In the genomic region with DNA sequence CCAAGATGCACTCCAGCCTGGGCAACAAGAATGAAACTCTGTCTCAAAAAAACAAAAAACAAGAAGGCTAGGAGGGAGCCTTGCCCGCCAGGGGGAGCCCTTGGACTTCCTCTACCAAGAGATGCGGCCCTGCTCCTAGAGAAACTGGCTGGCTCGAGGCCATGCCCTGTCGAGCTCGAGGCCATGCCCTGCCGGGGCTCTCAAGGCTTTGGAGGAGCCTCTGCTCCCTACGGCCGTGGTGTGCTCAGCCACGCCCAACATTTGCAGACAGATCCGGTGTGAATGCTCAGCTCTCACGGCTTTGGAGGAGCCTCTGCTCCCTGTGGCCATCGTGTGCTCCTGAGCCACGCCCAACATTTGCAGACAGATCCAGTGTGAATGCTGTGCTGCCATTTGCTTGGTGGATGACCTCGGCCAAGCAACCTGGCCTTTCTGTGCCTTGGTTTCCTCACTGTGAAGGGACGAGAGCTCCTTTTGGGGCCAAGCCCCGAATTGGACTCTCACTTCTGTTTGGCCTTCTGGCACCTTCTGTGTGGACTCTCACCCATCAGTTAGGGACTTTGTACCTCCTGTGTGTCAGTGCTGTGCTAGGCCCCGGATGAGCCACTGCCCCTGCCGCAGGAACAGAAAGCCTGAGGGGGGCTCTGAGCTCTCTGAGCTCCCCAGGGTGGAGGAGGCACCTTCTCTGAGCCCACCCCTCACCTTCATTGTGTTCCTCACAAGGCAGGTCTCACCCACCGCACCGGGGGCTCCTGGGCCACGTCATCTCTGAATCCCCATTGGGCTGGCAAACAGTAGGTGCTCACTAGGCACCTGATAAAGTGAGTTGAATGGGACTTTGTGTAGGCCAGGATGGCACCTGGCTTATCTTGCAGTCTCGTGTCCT, we compare ENCODE assay signal across 8 cellular contexts. TPM values are rescaled to one million over a fixed set of nuclear protein-coding genes. Genes with fewer than 3 reads are reported as not detected.
A peak's percentile ranks its signal among the peaks of the same experiment; 100 is the strongest.
DNase-seq lines count a peak whose midpoint lies in the region; ATAC-seq and TF ChIP-seq lines count a peak whose summit lies in the region.

No MANE protein-coding gene starts in this region.

- H3K9me3 ChIP-seq in duodenal mucosa (ENCODE audit: control insufficient read depth in 1 of 2, low read length in 2 of 2) (no peaks in the 10 kb centered on the region), lung (ENCODE audit: control insufficient read depth in 2 of 2, insufficient read depth in 1 of 2, low read length in 1 of 2) (peaks cover 0 to 3% of the 10 kb centered on the region in 2 donors)

- H3K4me1 Mint-ChIP-seq in activated CD4-positive, alpha-beta memory T cell treated with anti-CD3 and anti-CD28 coated beads, Interleukin-2, amount 10 ng/mL, durations not matched to agents 7 days and 5 days: peaks cover 5% of the 10 kb centered on the region

- DNase-seq in CD1c-positive myeloid dendritic cell (ENCODE audit: extremely low spot score): peak; percentile 93
- DNase-seq in HK-2 (ENCODE audit: unreplicated experiment): peak; percentile 85
- DNase-seq in NCI-H774 (lab: John Stamatoyannopoulos, UW): peak; percentile 88
- peak; percentile 94 for DNase-seq in activated CD4-positive, alpha-beta memory T cell treated with anti-CD3 and anti-CD28 coated beads, Interleukin-2, amount 10 ng/mL, durations not matched to agents 7 days and 5 days
- peak; percentile 97 for DNase-seq in lung (ENCODE audit: low spot score)
- DNase-seq in stimulated activated CD4-positive, alpha-beta T cell treated with anti-CD3 and anti-CD28 coated beads, TNF-alpha, amount 100 ng/mL, for 24 hours (ENCODE audit: low read depth in 3 of 3): peak; percentile 83 to 93 (median 89)

- H3K9me3 Mint-ChIP-seq in activated CD4-positive, alpha-beta memory T cell treated with anti-CD3 and anti-CD28 coated beads, Interleukin-2, amount 10 ng/mL, durations not matched to agents 7 days and 5 days: no peaks in the 10 kb centered on the region

- H3K27me3 ChIP-seq in duodenal mucosa (ENCODE audit: control insufficient read depth in 1 of 2, insufficient read depth in 2 of 2, low read length in 2 of 2): no peaks in the 10 kb centered on the region
- H3K27me3 ChIP-seq in lung (ENCODE audit: control insufficient read depth, insufficient read depth): no peaks in the 10 kb centered on the region

- H3K4me3 ChIP-seq in duodenal mucosa (ENCODE audit: low read depth in 1 of 2, low read length in 2 of 2) (peak overlapping the region in 1 of 2 donors; percentile 54), lung (no peak overlapping the region)

- TF ChIP-seq CTCF in lung (IDR thresholded peaks at IDR 0.05; ENCODE audit: control extremely low read depth, extremely low read depth): peak; percentile 91

- CTCF ChIA-PET in activated CD4-positive, alpha-beta memory T cell treated with anti-CD3 and anti-CD28 coated beads, Interleukin-2, amount 10 ng/mL, durations not matched to agents 7 days and 5 days (lab: Charles Lee): interaction anchor here (0.7 to 5.5 kb wide), 14 partner anchors 10 to 189 kb away, joined by 3 to 117 read pairs (median 4); a partner anchor contains a TSS

- H3K27ac ChIP-seq in duodenal mucosa (ENCODE audit: low read depth, low read length) (peak overlapping the region; percentile 27), lung (ENCODE audit: low read depth in 1 of 2, low read length in 1 of 2) (no peak overlapping the region)

- POLR2A ChIA-PET in activated CD4-positive, alpha-beta memory T cell treated with anti-CD3 and anti-CD28 coated beads, Interleukin-2, amount 10 ng/mL, durations not matched to agents 7 days and 5 days (lab: Charles Lee): interaction anchor here (1.1 to 4.4 kb wide), 3 partner anchors 14 to 35 kb away, joined by 3 to 25 read pairs (median 4); a partner anchor contains a TSS

- H3K4me1 ChIP-seq in duodenal mucosa (ENCODE audit: control insufficient read depth in 1 of 2, insufficient read depth in 2 of 2, low read length in 2 of 2): peaks cover 6 to 7% of the 10 kb centered on the region in 2 donors
- H3K4me1 ChIP-seq in lung (ENCODE audit: control insufficient read depth in 2 of 2, insufficient read depth in 2 of 2, low read length in 2 of 2): peaks cover 0 to 9% of the 10 kb centered on the region in 2 donors

- peak overlapping the region in 1 of 2 donors; percentile 43 for H3K9ac ChIP-seq in duodenal mucosa (ENCODE audit: low read depth in 1 of 2, low read length in 2 of 2)

- H3K36me3 ChIP-seq in duodenal mucosa (ENCODE audit: control insufficient read depth in 1 of 2, insufficient read depth in 2 of 2, low read length in 2 of 2): peaks cover 19 to 25% of the 10 kb centered on the region in 2 donors
- H3K36me3 ChIP-seq in lung (ENCODE audit: control insufficient read depth in 2 of 2, insufficient read depth in 2 of 2, low read length in 2 of 2): peaks cover 14 to 24% of the 10 kb centered on the region in 2 donors

- WGBS in lung, 2 donors: 42 to 45% methylated on average over 22 of the region's 22 CpGs

- no peaks in the 10 kb centered on the region for H3K27me3 Mint-ChIP-seq in activated CD4-positive, alpha-beta memory T cell treated with anti-CD3 and anti-CD28 coated beads, Interleukin-2, amount 10 ng/mL, durations not matched to agents 7 days and 5 days

- peaks cover 10% of the 10 kb centered on the region for H3K36me3 Mint-ChIP-seq in activated CD4-positive, alpha-beta memory T cell treated with anti-CD3 and anti-CD28 coated beads, Interleukin-2, amount 10 ng/mL, durations not matched to agents 7 days and 5 days (ENCODE audit: low read depth)

- ATAC-seq in lung (ENCODE audit: insufficient read depth, low FRiP score) (peak; percentile 83), HG03139 (IDR thresholded peaks at IDR 0.05; ENCODE audit: unreplicated experiment) (no peak)

- H3K4me3 Mint-ChIP-seq in activated CD4-positive, alpha-beta memory T cell treated with anti-CD3 and anti-CD28 coated beads, Interleukin-2, amount 10 ng/mL, durations not matched to agents 7 days and 5 days: no peak overlapping the region

- H3K27ac Mint-ChIP-seq in activated CD4-positive, alpha-beta memory T cell treated with anti-CD3 and anti-CD28 coated beads, Interleukin-2, amount 10 ng/mL, durations not matched to agents 7 days and 5 days: no peak overlapping the region

RNA-seq across cellular contexts. Expression of a gene that starts 14.1 kb away (rescaled TPM):
- 10 to 100 TPM; 24.0 to 27.4 TPM for total RNA-seq in activated CD4-positive, alpha-beta memory T cell treated with anti-CD3 and anti-CD28 coated beads, Interleukin-2, amount 10 ng/mL, durations not matched to agents 7 days and 5 days
- 10 to 100 TPM in 1 of 2 donors, 1 to 10 TPM in 1; 9.8 to 50.0 TPM for total RNA-seq in lung
- polyA plus RNA-seq in lung: 10 to 100 TPM; 25.4 to 33.9 TPM

RNA-seq across cellular contexts. Expression of a gene that starts 44.6 kb away (rescaled TPM):
- 10 to 100 TPM; 25.7 to 28.0 TPM for total RNA-seq in activated CD4-positive, alpha-beta memory T cell treated with anti-CD3 and anti-CD28 coated beads, Interleukin-2, amount 10 ng/mL, durations not matched to agents 7 days and 5 days
- total RNA-seq in lung: 10 to 100 TPM; 35.7 to 78.2 TPM
- polyA plus RNA-seq in lung: 10 to 100 TPM; 15.1 to 16.5 TPM

RNA-seq across cellular contexts. Expression of a gene that starts 54.7 kb away (rescaled TPM):
- total RNA-seq in activated CD4-positive, alpha-beta memory T cell treated with anti-CD3 and anti-CD28 coated beads, Interleukin-2, amount 10 ng/mL, durations not matched to agents 7 days and 5 days: 10 to 100 TPM; 12.3 to 13.5 TPM
- total RNA-seq in lung: 10 to 100 TPM; 59.3 to 67.1 TPM
- polyA plus RNA-seq in lung: 10 to 100 TPM; 33.7 to 76.4 TPM

Comparison
In these comparisons a context has a peak if more than half of its experiments do, and no peak if none do; other contexts are left out.
1. RNA of a gene that starts 54.7 kb away (total RNA-seq): 59.3 to 67.1 TPM in lung; 12.3 to 13.5 TPM in activated CD4-positive, alpha-beta memory T cell treated with anti-CD3 and anti-CD28 coated beads, Interleukin-2, amount 10 ng/mL, durations not matched to agents 7 days and 5 days; every median in the first group is over 4 times any median in the second.
2. Peak in every context shown above with its lines, with median percentiles within 50 percentile points of each other: DNase-seq.